Comparison of ENCODE assay signal across 7 cellular contexts in genomic region chr1:222465211-222466041, GRCh38.
DNase-seq lines count a peak whose midpoint lies in the region; ATAC-seq and TF ChIP-seq lines count a peak whose summit lies in the region.

No MANE protein-coding gene starts in this region.

- peak; percentile 91 for DNase-seq in GM13977 (ENCODE audit: low spot score)
- peak; percentile 72 for DNase-seq in NCI-H1694 (lab: John Stamatoyannopoulos, UW)
- DNase-seq in T-helper 22 cell (ENCODE audit: low read depth) = peak; percentile 42
- DNase-seq in astrocyte of the spinal cord (ENCODE audit: low read depth, low spot score) = peak; percentile 95
- DNase-seq in hypothalamus (lab: John Stamatoyannopoulos, UW) = peak; percentile 29 to 93 (median 81)
- DNase-seq in sciatic nerve (ENCODE audit: low spot score) = peak; percentile 95

- intact Hi-C loops in sciatic nerve (cut with DNase I) = loop anchor here (10.0 kb wide), 1 partner anchor 169 kb away; no protein-coding TSS in a partner anchor

- peak overlapping the region; percentile 51 for H3K4me3 ChIP-seq in astrocyte of the spinal cord (ENCODE audit: low read depth, low read length)

- ATAC-seq in HG02852 (IDR thresholded peaks at IDR 0.05; ENCODE audit: unreplicated experiment) (peak; percentile 85), sciatic nerve (peak; percentile 99)

- TF ChIP-seq CTCF in GM13977 (IDR thresholded peaks at IDR 0.05; ENCODE audit: extremely low read depth, insufficient read depth, missing control alignments) (peak; percentile 100), astrocyte of the spinal cord (IDR thresholded peaks at IDR 0.05; ENCODE audit: low read depth, low read length) (peak; percentile 94)

- in situ Hi-C loops in GM13977 (cut with MboI; ENCODE audit: low pct_unique_long_range_greater_than_20kb, low sequenced_read_pairs, unreplicated experiment) (loop anchor here (5.0 to 25.0 kb wide), 3 partner anchors 167 to 728 kb away; partner anchors contain the start of gene DUSP10), astrocyte of the spinal cord (cut with HindIII; ENCODE audit: low sequenced_read_pairs) (no loop called here)

Comparison
In these comparisons a context has a peak if more than half of its experiments do, and no peak if none do; other contexts are left out.
1. Peak in every context shown above with its lines: DNase-seq, ATAC-seq and H3K4me3 ChIP-seq.
2. DNase-seq: peak in every context shown above with its lines; median percentile 95 in astrocyte of the spinal cord; 95 in sciatic nerve; 91 in GM13977; 81 in hypothalamus; 72 in NCI-H1694; 42 in T-helper 22 cell.